ENCODE assay signal across 23 cellular contexts in genomic region chrX:150602743-150603142, GRCh38.
"Had no signal": no experiment of that assay in that cellular context is flagged by ENCODE, and none has a peak within 500 bp of the region (broad histone marks: within the 10 kb centered on the region; RNA-seq: fewer than 3 reads in every experiment).

No MANE protein-coding gene starts in this region.

- H3K4me1 ChIP-seq: adrenal gland, breast epithelium had no signal

- H3K4me3 ChIP-seq: adrenal gland, breast epithelium, K562 had no signal

- FAIRE-seq: K562 had no signal

- H3K9me3 ChIP-seq: adrenal gland, breast epithelium had no signal

- H3K36me3 ChIP-seq: adrenal gland, breast epithelium had no signal

- H3K4me3 Mint-ChIP-seq: activated CD8-positive, alpha-beta T cell treated with anti-CD3 and anti-CD28 coated beads, Interleukin-2, amount 10 ng/mL, durations not matched to agents 7 days and 5 days; activated naive CD8-positive, alpha-beta T cell treated with anti-CD3 and anti-CD28 coated beads, Interleukin-2, amount 10 ng/mL, durations not matched to agents 7 days and 5 days had no signal

- H3K27ac ChIP-seq: adrenal gland, breast epithelium, VCaP had no signal

- ATAC-seq: activated CD8-positive, alpha-beta T cell treated with anti-CD3 and anti-CD28 coated beads, Interleukin-2, amount 10 ng/mL, durations not matched to agents 7 days and 5 days; K562 had no signal

- H3K27ac Mint-ChIP-seq: activated naive CD8-positive, alpha-beta T cell treated with anti-CD3 and anti-CD28 coated beads, Interleukin-2, amount 10 ng/mL, durations not matched to agents 7 days and 5 days had no signal

- H3K27me3 ChIP-seq: adrenal gland had no signal

- H3K27me3 Mint-ChIP-seq: activated naive CD8-positive, alpha-beta T cell treated with anti-CD3 and anti-CD28 coated beads, Interleukin-2, amount 10 ng/mL, durations not matched to agents 7 days and 5 days had no signal

- H3K9me3 Mint-ChIP-seq: activated naive CD8-positive, alpha-beta T cell treated with anti-CD3 and anti-CD28 coated beads, Interleukin-2, amount 10 ng/mL, durations not matched to agents 7 days and 5 days had no signal

- DNase-seq: activated CD4-positive, CD25-positive, alpha-beta regulatory T cell; activated CD8-positive, alpha-beta T cell treated with anti-CD3 and anti-CD28 coated beads, Interleukin-2, amount 10 ng/mL, durations not matched to agents 7 days and 5 days; activated effector memory CD4-positive, alpha-beta T cell treated with Interleukin-2 at 50 U/mL for 16 hours; activated naive CD4-positive, alpha-beta T cell; activated naive CD8-positive, alpha-beta T cell treated with anti-CD3 and anti-CD28 coated beads, Interleukin-2, amount 10 ng/mL, durations not matched to agents 7 days and 5 days; activated T-cell treated with anti-CD3 and anti-CD28 coated beads, Interleukin-2, amount 50 U/mL, for 48 hours; adrenal gland; anterior cingulate cortex; central memory CD4-positive, alpha-beta T cell; Karpas-422; MV-4-11; NCI-H1092 treated with DMSO at 0.1 percent for 48 hours; NCI-H1417 treated with DMSO at 0.1 percent for 48 hours; NCI-H1694; NCI-H2029 treated with DMSO at 0.1 percent for 48 hours; NCI-H345; NCI-H510A; NCI-H526 treated with DMSO at 0.1 percent for 48 hours; NCI-H82; SIG-M5 had no signal
